In the genomic region with DNA sequence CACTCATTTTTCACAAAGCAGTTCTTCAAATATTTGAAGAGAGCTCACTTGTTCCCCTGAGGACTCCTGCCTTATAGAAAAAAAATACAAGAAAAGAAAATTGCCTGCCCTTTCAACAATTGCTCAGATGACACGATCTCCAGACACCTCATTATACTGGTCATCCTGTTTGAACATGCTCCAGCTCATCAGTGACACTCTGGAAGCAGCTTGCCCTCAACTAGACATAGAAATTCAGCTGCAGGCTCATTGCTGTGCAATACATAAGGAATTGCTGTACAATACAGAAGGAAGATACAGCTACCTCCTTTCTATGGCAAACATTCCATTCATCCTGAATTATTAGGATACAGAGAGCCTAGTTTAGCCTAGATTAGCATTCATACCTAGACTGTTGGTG, we compare ENCODE assay signal across 30 cellular contexts.
DNase-seq lines count a peak whose midpoint lies in the region; ATAC-seq, FAIRE-seq and TF ChIP-seq lines count a peak whose summit lies in the region.
"Had no signal": no experiment of that assay in that cellular context is flagged by ENCODE, and none has a peak within 500 bp of the region (broad histone marks: within the 10 kb centered on the region; RNA-seq: fewer than 3 reads in every experiment).

No MANE protein-coding gene starts in this region.

- no peak overlapping the region for H3K27ac ChIP-seq in right cardiac atrium (ENCODE audit: low read length)
- H3K27ac ChIP-seq: A549, HL-60, KMS-11, SK-N-MC had no signal

- no peak overlapping the region for H3K4me3 Mint-ChIP-seq in WTC11
- no peak overlapping the region for H3K4me3 Mint-ChIP-seq in effector memory CD8-positive, alpha-beta T cell
- H3K4me3 Mint-ChIP-seq: CD4-positive, alpha-beta memory T cell; IgD-negative memory B cell had no signal

- no peaks in the 10 kb centered on the region for H3K27me3 ChIP-seq in right cardiac atrium (ENCODE audit: control insufficient read depth, insufficient read depth)

- H3K27ac Mint-ChIP-seq in WTC11, result peak overlapping the region; percentile 26; the same call in 1 of the 2 replicates
- H3K27ac Mint-ChIP-seq in effector memory CD8-positive, alpha-beta T cell, result no peak overlapping the region
- H3K27ac Mint-ChIP-seq: CD4-positive, alpha-beta memory T cell; IgD-negative memory B cell had no signal

- CTCF ChIA-PET in WTC11 (lab: Charles Lee), result no interaction called here

- POLR2A ChIA-PET in WTC11 (lab: Charles Lee), result no interaction called here

- ATAC-seq in left ventricle myocardium superior (peak; percentile 21), right cardiac atrium (no peak), WTC11 (no peak)
- ATAC-seq in effector memory CD8-positive, alpha-beta T cell (replicated peaks), result no peak
- ATAC-seq: A549 had no signal

- WGBS in right cardiac atrium, result 35% methylated on average over 1 of the region's 1 CpG

- H3K9me3 ChIP-seq in right cardiac atrium (ENCODE audit: control insufficient read depth, low read length), result no peaks in the 10 kb centered on the region
- H3K9me3 ChIP-seq: A549 had no signal

- TF ChIP-seq POLR2A in GM12892 (IDR thresholded peaks at IDR 0.05; ENCODE audit: low read depth, low read length), result no peak

- H3K4me1 Mint-ChIP-seq in WTC11, result peaks cover 13% of the 10 kb centered on the region
- no peaks in the 10 kb centered on the region for H3K4me1 Mint-ChIP-seq in effector memory CD8-positive, alpha-beta T cell (ENCODE audit: low read depth in 2 of 2)
- H3K4me1 Mint-ChIP-seq: CD4-positive, alpha-beta memory T cell; IgD-negative memory B cell had no signal

- no peaks in the 10 kb centered on the region for H3K27me3 Mint-ChIP-seq in WTC11 (ENCODE audit: low read depth)
- peaks cover 0 to 18% of the 10 kb centered on the region in 2 donors for H3K27me3 Mint-ChIP-seq in effector memory CD8-positive, alpha-beta T cell

- no peaks in the 10 kb centered on the region for H3K4me1 ChIP-seq in right cardiac atrium (ENCODE audit: control insufficient read depth, insufficient read depth, low read length)
- H3K4me1 ChIP-seq: A549 had no signal

- intact Hi-C loops in left ventricle myocardium superior (cut with micrococcal nuclease), result no loop called here
- intact Hi-C loops in right cardiac atrium (cut with DNase I), result no loop called here

- no peak overlapping the region for H3K4me3 ChIP-seq in right cardiac atrium (ENCODE audit: low read length)
- H3K4me3 ChIP-seq: A549, SK-N-MC had no signal

- FAIRE-seq in GM12892 (lab: Jason Lieb, UNC), result no peak
- FAIRE-seq: A549, GM12891, H1, RCC 7860 had no signal

- H3K36me3 Mint-ChIP-seq in WTC11, result no peaks in the 10 kb centered on the region
- no peaks in the 10 kb centered on the region for H3K36me3 Mint-ChIP-seq in effector memory CD8-positive, alpha-beta T cell (ENCODE audit: insufficient read depth)
- H3K36me3 Mint-ChIP-seq: CD4-positive, alpha-beta memory T cell; IgD-negative memory B cell had no signal

- no peak for TF ChIP-seq CTCF in WTC11 (IDR thresholded peaks at IDR 0.05)

- DNase-seq in left ventricle myocardium superior (no peak), right cardiac atrium (no peak), NCI-H510A (lab: John Stamatoyannopoulos, UW) (peak; percentile 7), WTC11 (ENCODE audit: low spot score) (no peak), GM12892 (ENCODE audit: insufficient read length) (no peak)
- DNase-seq in effector memory CD8-positive, alpha-beta T cell, result no peak
- DNase-seq in activated effector memory CD4-positive, alpha-beta T cell treated with anti-CD3 and anti-CD28 coated beads, Interleukin-2, amount 50 U/mL, for 16 hours, result no peak
- DNase-seq: C1 segment of cervical spinal cord; CD4-positive, alpha-beta memory T cell; COR-L47; DMS79; EL; GF-D8; HCEC 1CT; MM.1S; NCI-H1092; NCI-H1436 treated with DMSO at 0.1 percent for 48 hours; NCI-H2029 treated with DMSO at 0.1 percent for 48 hours; NCI-H2171 treated with DMSO at 0.1 percent for 48 hours; NCI-H345; NCI-H526; SIG-M5 had no signal

- H3K9me3 Mint-ChIP-seq in WTC11, result no peaks in the 10 kb centered on the region
- no peaks in the 10 kb centered on the region for H3K9me3 Mint-ChIP-seq in effector memory CD8-positive, alpha-beta T cell
- H3K9me3 Mint-ChIP-seq: CD4-positive, alpha-beta memory T cell; IgD-negative memory B cell had no signal

TF ChIP-seq in WTC11, 78 proteins besides CTCF, POLR2A, EP300 and RAD21:
- no peak for TF ChIP-seq NFE2L1 (CRISPR knock-in tag; IDR thresholded peaks at IDR 0.05)
TF ChIP-seq in WTC11: peak in this region for 0.
